1 cellular context compared by ENCODE assay signal in the genomic region with DNA sequence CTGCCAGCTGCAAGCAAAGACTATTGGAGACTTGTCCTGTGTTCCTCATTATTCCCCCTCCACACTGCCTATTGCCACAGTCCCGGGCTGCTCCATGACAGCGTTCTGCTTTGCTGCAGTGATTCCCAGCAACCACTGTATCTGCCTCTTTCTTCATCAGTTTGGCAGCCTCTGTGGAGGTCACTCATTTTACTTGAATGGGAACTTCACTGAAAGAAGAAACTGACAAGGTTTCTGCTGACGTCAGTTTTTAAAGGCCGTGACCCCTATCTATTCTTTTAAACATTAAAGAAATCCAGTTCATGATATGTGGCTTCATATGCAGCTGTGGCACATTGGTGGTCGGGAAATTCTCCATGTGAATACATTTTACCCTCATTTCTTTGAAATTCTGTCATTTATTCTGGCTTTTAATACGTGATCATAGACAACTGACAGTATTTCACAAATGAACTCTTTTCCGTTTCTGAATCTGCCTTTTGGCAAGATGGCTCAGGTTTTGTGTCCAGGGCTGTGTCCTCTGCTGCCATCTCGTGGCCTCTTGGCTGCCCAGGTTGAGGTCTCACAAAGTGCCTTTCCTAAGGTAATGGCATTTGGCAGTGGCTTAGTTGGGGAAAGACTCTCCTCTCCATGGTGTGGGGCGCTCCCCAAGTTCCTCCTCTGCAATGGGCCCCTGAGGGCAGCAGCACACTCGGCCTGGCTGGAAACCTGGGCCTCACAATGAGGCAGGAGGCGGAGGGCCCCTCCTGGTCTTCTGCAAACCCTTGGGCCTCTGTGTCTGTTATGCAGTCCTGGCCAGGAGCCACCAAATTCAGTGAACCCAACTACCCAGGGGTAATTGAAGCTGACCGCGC.
TF ChIP-seq lines count a peak whose summit lies in the region.

No MANE protein-coding gene starts in this region.

TF ChIP-seq in K562, 482 proteins besides CTCF, POLR2A, EP300 and RAD21 (continued from another document):
- TF ChIP-seq JUND (IDR thresholded peaks at IDR 0.05; ENCODE audit: borderline replicate concordance, low read depth, low read length): 0 out of 2 replicates have a peak, but pooled peaks have one; percentile 19
- TF ChIP-seq JUND (tag; IDR thresholded peaks at IDR 0.05; ENCODE audit: borderline replicate concordance, low read depth, low read length): peak; percentile 51; the same call in 2 of the 3 replicates
- TF ChIP-seq TBP (optimal IDR thresholded peaks at IDR 0.05; ENCODE audit: low read depth, low read length): peak; percentile 25
- no peak for TF ChIP-seq U2AF1 (optimal IDR thresholded peaks at IDR 0.05; ENCODE audit: low read depth, low read length)
- TF ChIP-seq CBX3 (IDR thresholded peaks at IDR 0.05; ENCODE audit: borderline replicate concordance in 1 of 2, low read length in 2 of 2): no peak
- no peak for TF ChIP-seq ZNF561 (CRISPR knock-in tag; conservative IDR thresholded peaks at IDR 0.05)
- peak; percentile 63 for TF ChIP-seq ZNF766 (CRISPR knock-in tag; conservative IDR thresholded peaks at IDR 0.05)
- TF ChIP-seq RFX1 (IDR thresholded peaks at IDR 0.05): no peak
- peak; percentile 66 for TF ChIP-seq MAFK (IDR thresholded peaks at IDR 0.05; ENCODE audit: low read length)
- TF ChIP-seq, protein P1, sequence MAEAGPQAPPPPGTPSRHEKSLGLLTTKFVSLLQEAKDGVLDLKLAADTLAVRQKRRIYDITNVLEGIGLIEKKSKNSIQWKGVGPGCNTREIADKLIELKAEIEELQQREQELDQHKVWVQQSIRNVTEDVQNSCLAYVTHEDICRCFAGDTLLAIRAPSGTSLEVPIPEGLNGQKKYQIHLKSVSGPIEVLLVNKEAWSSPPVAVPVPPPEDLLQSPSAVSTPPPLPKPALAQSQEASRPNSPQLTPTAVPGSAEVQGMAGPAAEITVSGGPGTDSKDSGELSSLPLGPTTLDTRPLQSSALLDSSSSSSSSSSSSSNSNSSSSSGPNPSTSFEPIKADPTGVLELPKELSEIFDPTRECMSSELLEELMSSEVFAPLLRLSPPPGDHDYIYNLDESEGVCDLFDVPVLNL (CRISPR knock-in tag; IDR thresholded peaks at IDR 0.05; ENCODE audit: low read depth): no peak
- 0 out of 2 replicates have a peak, but pooled peaks have one; percentile 16 for TF ChIP-seq ZNF175 (CRISPR knock-in tag; IDR thresholded peaks at IDR 0.05; ENCODE audit: low read depth)
- no peak for TF ChIP-seq ZNF77 (CRISPR knock-in tag; IDR thresholded peaks at IDR 0.05)
- TF ChIP-seq PHTF2 (CRISPR knock-in tag; IDR thresholded peaks at IDR 0.05): no peak
- TF ChIP-seq ZNF780A (CRISPR knock-in tag; IDR thresholded peaks at IDR 0.05): no peak
- TF ChIP-seq MCM5 (IDR thresholded peaks at IDR 0.05; ENCODE audit: low read depth): no peak
- peak; percentile 61; the same call in 1 of the 2 replicates for TF ChIP-seq HINFP (tag; conservative IDR thresholded peaks at IDR 0.05; ENCODE audit: low read depth)
- TF ChIP-seq ZFX (CRISPR knock-in tag; IDR thresholded peaks at IDR 0.05): peak; percentile 35; the same call in 1 of the 2 replicates
- TF ChIP-seq CBFA2T2 (conservative IDR thresholded peaks at IDR 0.05): no peak
- TF ChIP-seq, protein P2, sequence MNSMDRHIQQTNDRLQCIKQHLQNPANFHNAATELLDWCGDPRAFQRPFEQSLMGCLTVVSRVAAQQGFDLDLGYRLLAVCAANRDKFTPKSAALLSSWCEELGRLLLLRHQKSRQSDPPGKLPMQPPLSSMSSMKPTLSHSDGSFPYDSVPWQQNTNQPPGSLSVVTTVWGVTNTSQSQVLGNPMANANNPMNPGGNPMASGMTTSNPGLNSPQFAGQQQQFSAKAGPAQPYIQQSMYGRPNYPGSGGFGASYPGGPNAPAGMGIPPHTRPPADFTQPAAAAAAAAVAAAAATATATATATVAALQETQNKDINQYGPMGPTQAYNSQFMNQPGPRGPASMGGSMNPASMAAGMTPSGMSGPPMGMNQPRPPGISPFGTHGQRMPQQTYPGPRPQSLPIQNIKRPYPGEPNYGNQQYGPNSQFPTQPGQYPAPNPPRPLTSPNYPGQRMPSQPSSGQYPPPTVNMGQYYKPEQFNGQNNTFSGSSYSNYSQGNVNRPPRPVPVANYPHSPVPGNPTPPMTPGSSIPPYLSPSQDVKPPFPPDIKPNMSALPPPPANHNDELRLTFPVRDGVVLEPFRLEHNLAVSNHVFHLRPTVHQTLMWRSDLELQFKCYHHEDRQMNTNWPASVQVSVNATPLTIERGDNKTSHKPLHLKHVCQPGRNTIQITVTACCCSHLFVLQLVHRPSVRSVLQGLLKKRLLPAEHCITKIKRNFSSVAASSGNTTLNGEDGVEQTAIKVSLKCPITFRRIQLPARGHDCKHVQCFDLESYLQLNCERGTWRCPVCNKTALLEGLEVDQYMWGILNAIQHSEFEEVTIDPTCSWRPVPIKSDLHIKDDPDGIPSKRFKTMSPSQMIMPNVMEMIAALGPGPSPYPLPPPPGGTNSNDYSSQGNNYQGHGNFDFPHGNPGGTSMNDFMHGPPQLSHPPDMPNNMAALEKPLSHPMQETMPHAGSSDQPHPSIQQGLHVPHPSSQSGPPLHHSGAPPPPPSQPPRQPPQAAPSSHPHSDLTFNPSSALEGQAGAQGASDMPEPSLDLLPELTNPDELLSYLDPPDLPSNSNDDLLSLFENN (IDR thresholded peaks at IDR 0.05; ENCODE audit: low read depth in 2 of 2, low read length in 2 of 2): no peak
- peak; percentile 91 for TF ChIP-seq ZNF316 (IDR thresholded peaks at IDR 0.05)
- TF ChIP-seq, protein P3, sequence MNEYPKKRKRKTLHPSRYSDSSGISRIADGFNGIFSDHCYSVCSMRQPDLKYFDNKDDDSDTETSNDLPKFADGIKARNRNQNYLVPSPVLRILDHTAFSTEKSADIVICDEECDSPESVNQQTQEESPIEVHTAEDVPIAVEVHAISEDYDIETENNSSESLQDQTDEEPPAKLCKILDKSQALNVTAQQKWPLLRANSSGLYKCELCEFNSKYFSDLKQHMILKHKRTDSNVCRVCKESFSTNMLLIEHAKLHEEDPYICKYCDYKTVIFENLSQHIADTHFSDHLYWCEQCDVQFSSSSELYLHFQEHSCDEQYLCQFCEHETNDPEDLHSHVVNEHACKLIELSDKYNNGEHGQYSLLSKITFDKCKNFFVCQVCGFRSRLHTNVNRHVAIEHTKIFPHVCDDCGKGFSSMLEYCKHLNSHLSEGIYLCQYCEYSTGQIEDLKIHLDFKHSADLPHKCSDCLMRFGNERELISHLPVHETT (CRISPR knock-in tag; conservative IDR thresholded peaks at IDR 0.05 in 1 of 2, IDR thresholded peaks at IDR 0.05 in 1 of 2): peak in 1 of 2 experiments; percentile 24; a peak in 1 of 4 replicates
- no peak for TF ChIP-seq GTF2A2 (tag; IDR thresholded peaks at IDR 0.05)
- TF ChIP-seq RAD51 (IDR thresholded peaks at IDR 0.05; ENCODE audit: borderline replicate concordance, low read depth): no peak
- TF ChIP-seq MEF2D (tag; conservative IDR thresholded peaks at IDR 0.05; ENCODE audit: low read depth): no peak
- peak in 2 of 3 experiments; percentile 68 to 81 for TF ChIP-seq YY1 (IDR thresholded peaks at IDR 0.05; ENCODE audit: borderline replicate concordance in 1 of 3, control insufficient read depth in 1 of 3, extremely low read depth in 1 of 3, insufficient read depth in 3 of 3, insufficient read length in 1 of 3, insufficient replicate concordance in 2 of 3, low read depth in 1 of 3, low read length in 2 of 3)
- TF ChIP-seq KLF6 (CRISPR knock-in tag; IDR thresholded peaks at IDR 0.05; ENCODE audit: borderline replicate concordance): peak; percentile 51; the same call in 1 of the 2 replicates
- peak; percentile 58 for TF ChIP-seq SMC3 (conservative IDR thresholded peaks at IDR 0.05; ENCODE audit: insufficient read depth, low read depth, low read length)
- TF ChIP-seq NR2C2 (CRISPR knock-in tag; IDR thresholded peaks at IDR 0.05): no peak
- peak; percentile 61 for TF ChIP-seq NR2C2 (tag; IDR thresholded peaks at IDR 0.05)
- no peak for TF ChIP-seq ZBTB11 (CRISPR knock-in tag; IDR thresholded peaks at IDR 0.05)
